ENCODE assay signal across 1 cellular context in the genomic region with DNA sequence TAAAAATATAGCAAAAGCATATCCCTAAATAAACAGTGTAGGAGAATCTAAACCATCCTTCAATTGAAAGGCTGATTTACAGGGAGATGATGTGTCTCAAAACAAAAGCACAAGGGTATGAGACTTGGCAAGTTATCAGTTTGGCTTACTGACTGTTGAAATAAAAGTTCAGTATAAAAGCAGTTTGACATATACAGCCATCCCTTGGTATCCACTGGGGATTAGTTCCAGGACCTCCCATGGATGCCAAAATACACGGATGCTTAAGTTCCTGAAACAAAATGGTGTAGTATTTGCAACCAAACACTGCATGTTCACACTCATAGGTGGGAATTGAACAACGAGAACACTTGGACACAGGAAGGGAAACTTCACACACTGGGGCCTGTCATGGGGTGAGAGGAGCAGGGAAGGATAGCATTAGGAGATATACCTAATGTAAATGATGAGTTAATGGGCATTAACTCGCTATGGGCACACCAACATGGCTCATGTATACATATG.
TF ChIP-seq lines count a peak whose summit lies in the region.

No MANE protein-coding gene starts in this region.

TF ChIP-seq in neural cell, 6 proteins besides CTCF, POLR2A, EP300 and RAD21 (continued from another document):
- no peak for TF ChIP-seq EZH2 (IDR thresholded peaks at IDR 0.05; ENCODE audit: borderline replicate concordance, insufficient read depth, low read length, poor library complexity, severe bottlenecking)
